Comparison of ENCODE assay signal across 20 cellular contexts in the genomic region with DNA sequence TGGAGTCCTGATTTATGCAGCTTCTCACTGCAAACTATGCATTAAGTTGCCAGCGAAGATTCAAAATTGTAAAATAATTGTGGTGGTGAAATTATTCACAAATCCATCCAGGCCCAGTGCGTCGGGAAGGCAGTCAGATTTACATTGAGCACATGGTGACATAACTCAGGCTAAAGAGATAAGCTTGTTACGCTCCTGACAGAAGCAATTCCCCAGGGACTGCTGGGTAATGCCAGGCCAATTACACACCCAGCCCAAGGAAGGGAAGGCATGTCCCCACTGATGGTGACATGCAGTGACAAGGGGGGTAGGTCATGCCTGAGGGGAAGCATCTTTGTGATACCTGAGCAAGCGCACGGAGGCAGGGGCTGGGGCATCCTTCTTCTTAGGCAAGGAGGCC. TPM values are rescaled to one million over a fixed set of nuclear protein-coding genes. Genes with fewer than 3 reads are reported as not detected.
A peak's percentile ranks its signal among the peaks of the same experiment; 100 is the strongest.
DNase-seq lines count a peak whose midpoint lies in the region; TF ChIP-seq lines count a peak whose summit lies in the region.
"Had no signal": no experiment of that assay in that cellular context is flagged by ENCODE, and none has a peak within 500 bp of the region (broad histone marks: within the 10 kb centered on the region; RNA-seq: fewer than 3 reads in every experiment).

No MANE protein-coding gene starts in this region.

- no peak overlapping the region for H3K56ac ChIP-seq in mesendoderm (ENCODE audit: low read length)

- H3K4me2 ChIP-seq in mesendoderm (ENCODE audit: low read length), result no peak overlapping the region

- WGBS in mesendoderm (ENCODE audit: extremely low coverage, insufficient coverage, low lambda C conversion rate), result no CpG with 5 or more reads among the region's 6 CpGs

- H3K18ac ChIP-seq in mesendoderm (ENCODE audit: low read length), result no peak overlapping the region

- no peak overlapping the region for H2BK120ac ChIP-seq in mesendoderm (ENCODE audit: low read depth, low read length)

- DNase-seq in DMS79 treated with DMSO at 0.1 percent for 48 hours (lab: John Stamatoyannopoulos, UW), result peak; percentile 98
- DNase-seq in DMS79 (lab: John Stamatoyannopoulos, UW), result no peak
- peak; percentile 9 for DNase-seq in NB4 (ENCODE audit: low read depth)
- peak; percentile 71 for DNase-seq in NCI-H2171 treated with DMSO at 0.1 percent for 48 hours (lab: John Stamatoyannopoulos, UW)
- peak; percentile 17 for DNase-seq in mesendoderm
- no peak for DNase-seq in NK-92 treated with Interleukin-12 subunit alpha and Interleukin-12 subunit beta, amount 100 ng/mL, for 24 hours (lab: John Stamatoyannopoulos, UW)
- DNase-seq in OCI-M1 (lab: John Stamatoyannopoulos, UW), result no peak
- DNase-seq in stimulated activated naive CD4-positive, alpha-beta T cell treated with Interleukin-2 at 50 U/mL for 16 hours (lab: John Stamatoyannopoulos, UW), result no peak
- DNase-seq: 8988T; activated CD4-positive, alpha-beta T cell treated with anti-CD3 and anti-CD28 coated beads for 4 hours; activated T-cell treated with anti-CD3 and anti-CD28 coated beads, Interleukin-2, amount 50 U/mL, for 4 hours; AML-193; H9; head of caudate nucleus; KG1; kidney glomerular epithelial cell; MM.1S; psoas muscle; T-helper 17 cell had no signal

- no peak for TF ChIP-seq CTCF in NB4 (IDR thresholded peaks at IDR 0.05; ENCODE audit: low read depth, low read length)

- H3K36me3 ChIP-seq in mesendoderm (ENCODE audit: control insufficient read depth, insufficient read depth, low read length), result no peaks in the 10 kb centered on the region
- H3K36me3 ChIP-seq: tibial nerve had no signal

- no peak overlapping the region for H4K5ac ChIP-seq in mesendoderm (ENCODE audit: low read length)

- H3K4me3 ChIP-seq in NB4 (ENCODE audit: low read depth, low read length) (no peak overlapping the region), mesendoderm (ENCODE audit: low read length) (no peak overlapping the region)
- H3K4me3 ChIP-seq: psoas muscle, tibial nerve had no signal

- no peak overlapping the region for H2BK5ac ChIP-seq in mesendoderm (ENCODE audit: low read length)

- H3K27me3 ChIP-seq in mesendoderm (ENCODE audit: insufficient read depth, low read length, poor library complexity), result no peaks in the 10 kb centered on the region
- H3K27me3 ChIP-seq: tibial nerve had no signal

- no peak overlapping the region for H3K27ac ChIP-seq in mesendoderm (ENCODE audit: low read depth, low read length)
- H3K27ac ChIP-seq: psoas muscle, tibial nerve had no signal

- H3K79me1 ChIP-seq in mesendoderm (ENCODE audit: low read length), result no peaks in the 10 kb centered on the region

- H3K4me1 ChIP-seq in mesendoderm (ENCODE audit: control insufficient read depth, low read depth, low read length), result no peaks in the 10 kb centered on the region
- H3K4me1 ChIP-seq: psoas muscle had no signal

- no peak overlapping the region for H3K9ac ChIP-seq in mesendoderm (ENCODE audit: low read length)

- H3K79me2 ChIP-seq in mesendoderm (ENCODE audit: control insufficient read depth, insufficient read depth, low read length), result no peaks in the 10 kb centered on the region

- no peak overlapping the region for H2AK5ac ChIP-seq in mesendoderm (ENCODE audit: low read length)

- H3K23ac ChIP-seq in mesendoderm (ENCODE audit: low read length), result no peak overlapping the region

- no peak overlapping the region for H4K8ac ChIP-seq in mesendoderm (ENCODE audit: low read depth, low read length)

- H2BK15ac ChIP-seq in mesendoderm (replicated peaks; ENCODE audit: low read depth), result no peak overlapping the region

- no peak for TF ChIP-seq POLR2A in NB4 (IDR thresholded peaks at IDR 0.05; ENCODE audit: extremely low read depth, insufficient read length)

- H3K4ac ChIP-seq in mesendoderm (ENCODE audit: low read depth, low read length), result no peak overlapping the region

RNA-seq across cellular contexts. Expression of a gene that starts 39.4 kb away (rescaled TPM):
- 1.2 TPM for polyA plus RNA-seq in mesendoderm (2013, experiment 1 of 2)
- 1.1 TPM for polyA plus RNA-seq in mesendoderm (2013, experiment 2 of 2)

Comparison
In these comparisons a context has a peak if more than half of its experiments do, and no peak if none do; other contexts are left out.
1. DNase-seq: peak in DMS79 treated with DMSO at 0.1 percent for 48 hours (single experiment), NB4 (single experiment), NCI-H2171 treated with DMSO at 0.1 percent for 48 hours (single experiment) and mesendoderm (single experiment); none in DMS79 (single experiment), NK-92 treated with Interleukin-12 subunit alpha and Interleukin-12 subunit beta, amount 100 ng/mL, for 24 hours (single experiment), OCI-M1 (single experiment) and stimulated activated naive CD4-positive, alpha-beta T cell treated with Interleukin-2 at 50 U/mL for 16 hours (single experiment).